9 cellular contexts compared by ENCODE assay signal in genomic region chr14:32252030-32252670, GRCh38. TPM values are rescaled to one million over a fixed set of nuclear protein-coding genes. Genes with fewer than 3 reads are reported as not detected.
DNase-seq lines count a peak whose midpoint lies in the region; ATAC-seq and TF ChIP-seq lines count a peak whose summit lies in the region.
"Had no signal": no experiment of that assay in that cellular context is flagged by ENCODE, and none has a peak within 500 bp of the region (broad histone marks: within the 10 kb centered on the region; RNA-seq: fewer than 3 reads in every experiment).

No MANE protein-coding gene starts in this region.

- no peak overlapping the region for H3K27ac Mint-ChIP-seq in activated T-helper 1 cell treated with anti-CD3 and anti-CD28 coated beads, Interleukin-12 subunit alpha, Interleukin-12 subunit beta, Interleukin-2, Interleukin-4 antibody, amounts not matched to agents 30 ng/mL and 10 ng/mL and 1 ng/mL, durations not matched to agents 14 hours and 24 hours and 36 hours
- no peak overlapping the region for H3K27ac Mint-ChIP-seq in neural progenitor cell

- H3K27me3 Mint-ChIP-seq in activated T-helper 1 cell treated with anti-CD3 and anti-CD28 coated beads, Interleukin-12 subunit alpha, Interleukin-12 subunit beta, Interleukin-2, Interleukin-4 antibody, amounts not matched to agents 30 ng/mL and 10 ng/mL and 1 ng/mL, durations not matched to agents 14 hours and 24 hours and 36 hours (ENCODE audit: insufficient read depth) = no peaks in the 10 kb centered on the region
- peaks cover 3% of the 10 kb centered on the region for H3K27me3 Mint-ChIP-seq in neural progenitor cell (ENCODE audit: insufficient read depth, low read depth)

- H3K4me1 ChIP-seq in DOHH2 (ENCODE audit: control insufficient read depth, low read length) (peaks cover 4% of the 10 kb centered on the region), NT2/D1 (ENCODE audit: insufficient read depth, insufficient read length) (no peaks in the 10 kb centered on the region), neural progenitor cell (peaks cover 10% of the 10 kb centered on the region), uterus (no peaks in the 10 kb centered on the region)

- no peaks in the 10 kb centered on the region for H3K79me2 ChIP-seq in DOHH2 (ENCODE audit: control insufficient read depth, low read length)
- no peaks in the 10 kb centered on the region for H3K79me2 ChIP-seq in neural progenitor cell (ENCODE audit: low read depth)

- H3K9me3 Mint-ChIP-seq in activated T-helper 1 cell treated with anti-CD3 and anti-CD28 coated beads, Interleukin-12 subunit alpha, Interleukin-12 subunit beta, Interleukin-2, Interleukin-4 antibody, amounts not matched to agents 30 ng/mL and 10 ng/mL and 1 ng/mL, durations not matched to agents 14 hours and 24 hours and 36 hours = no peaks in the 10 kb centered on the region
- no peaks in the 10 kb centered on the region for H3K9me3 Mint-ChIP-seq in neural progenitor cell

- no peak for TF ChIP-seq POLR2A in uterus (IDR thresholded peaks at IDR 0.05)

- H3K9me3 ChIP-seq in DOHH2 (ENCODE audit: control insufficient read depth, insufficient read depth, low read length) = no peaks in the 10 kb centered on the region
- no peaks in the 10 kb centered on the region for H3K9me3 ChIP-seq in NT2/D1 (ENCODE audit: insufficient read depth, low read length)
- no peaks in the 10 kb centered on the region for H3K9me3 ChIP-seq in neural progenitor cell (ENCODE audit: low read depth)
- no peaks in the 10 kb centered on the region for H3K9me3 ChIP-seq in uterus

- intact Hi-C loops in activated T-helper 1 cell treated with anti-CD3 and anti-CD28 coated beads, Interleukin-12 subunit alpha, Interleukin-12 subunit beta, Interleukin-2, Interleukin-4 antibody, amounts not matched to agents 30 ng/mL and 10 ng/mL and 1 ng/mL, durations not matched to agents 14 hours and 24 hours and 36 hours (cut with micrococcal nuclease) = loop anchor here (1.0 to 5.0 kb wide), 5 partner anchors 49 to 1595 kb away; partner anchors contain the start of genes DTD2 and RNU6-8
- intact Hi-C loops in uterus (cut with DNase I; ENCODE audit: low total_unique reads) = loop anchor here (10.0 kb wide), 2 partner anchors 177 to 747 kb away; partner anchors contain the start of gene ARHGAP5

- TF ChIP-seq CTCF in DOHH2 (IDR thresholded peaks at IDR 0.05; ENCODE audit: low read depth, low read length, poor library complexity, severe bottlenecking) (peak; percentile 85), neural progenitor cell (IDR thresholded peaks at IDR 0.05) (peak; percentile 92), uterus (IDR thresholded peaks at IDR 0.05) (peak; percentile 78 to 86 (median 80))

- no peak overlapping the region for H3K4me3 Mint-ChIP-seq in activated T-helper 1 cell treated with anti-CD3 and anti-CD28 coated beads, Interleukin-12 subunit alpha, Interleukin-12 subunit beta, Interleukin-2, Interleukin-4 antibody, amounts not matched to agents 30 ng/mL and 10 ng/mL and 1 ng/mL, durations not matched to agents 14 hours and 24 hours and 36 hours
- H3K4me3 Mint-ChIP-seq in neural progenitor cell = no peak overlapping the region

- no peaks in the 10 kb centered on the region for H3K9me2 ChIP-seq in DOHH2 (replicated peaks; ENCODE audit: control insufficient read depth, low read length)

- DNase-seq in Jurkat, Clone E6-1 (ENCODE audit: low read depth, low spot score) = peak; percentile 77
- DNase-seq in NT2/D1 (ENCODE audit: low read depth, low spot score) (peak; percentile 25), fibroblast of the conjunctiva (ENCODE audit: low read depth) (peak; percentile 72), neural progenitor cell (ENCODE audit: low spot score) (peak; percentile 79), uterus (peak in 1 of 2 donors; percentile 63)
- DNase-seq in activated T-helper 1 cell treated with anti-CD3 and anti-CD28 coated beads, Interleukin-12 subunit alpha, Interleukin-12 subunit beta, Interleukin-2, Interleukin-4 antibody, amounts not matched to agents 30 ng/mL and 10 ng/mL and 1 ng/mL, durations not matched to agents 14 hours and 24 hours and 36 hours (ENCODE audit: low spot score) = peak; percentile 35

- H3K4me3 ChIP-seq in DOHH2 (ENCODE audit: low read length) = no peak overlapping the region
- H3K4me3 ChIP-seq in Jurkat, Clone E6-1 (ENCODE audit: low read length) = no peak overlapping the region
- no peak overlapping the region for H3K4me3 ChIP-seq in NT2/D1 (ENCODE audit: insufficient read length, low read depth)
- H3K4me3 ChIP-seq in neural progenitor cell = no peak overlapping the region
- H3K4me3 ChIP-seq in uterus = no peak overlapping the region

- H3K27ac ChIP-seq in DOHH2 (ENCODE audit: low read depth, low read length) (no peak overlapping the region), neural progenitor cell (no peak overlapping the region), uterus (no peak overlapping the region)

- no peaks in the 10 kb centered on the region for H3K36me3 Mint-ChIP-seq in activated T-helper 1 cell treated with anti-CD3 and anti-CD28 coated beads, Interleukin-12 subunit alpha, Interleukin-12 subunit beta, Interleukin-2, Interleukin-4 antibody, amounts not matched to agents 30 ng/mL and 10 ng/mL and 1 ng/mL, durations not matched to agents 14 hours and 24 hours and 36 hours (ENCODE audit: low read depth)
- H3K36me3 Mint-ChIP-seq in neural progenitor cell = no peaks in the 10 kb centered on the region

- H3K36me3 ChIP-seq in DOHH2 (ENCODE audit: control insufficient read depth, low read length) (no peaks in the 10 kb centered on the region), NT2/D1 (ENCODE audit: insufficient read depth, insufficient read length, low read length) (no peaks in the 10 kb centered on the region), neural progenitor cell (no peaks in the 10 kb centered on the region), uterus (no peaks in the 10 kb centered on the region)

- H3K4me1 Mint-ChIP-seq in activated T-helper 1 cell treated with anti-CD3 and anti-CD28 coated beads, Interleukin-12 subunit alpha, Interleukin-12 subunit beta, Interleukin-2, Interleukin-4 antibody, amounts not matched to agents 30 ng/mL and 10 ng/mL and 1 ng/mL, durations not matched to agents 14 hours and 24 hours and 36 hours (ENCODE audit: low read depth) = no peaks in the 10 kb centered on the region
- H3K4me1 Mint-ChIP-seq in neural progenitor cell = peaks cover 15% of the 10 kb centered on the region

- peak overlapping the region; percentile 71 for H2AFZ ChIP-seq in neural progenitor cell (replicated peaks)

- H3K27me3 ChIP-seq in DOHH2 (ENCODE audit: control insufficient read depth, low read length) (no peaks in the 10 kb centered on the region), NT2/D1 (ENCODE audit: insufficient read depth, insufficient read length) (no peaks in the 10 kb centered on the region), neural progenitor cell (no peaks in the 10 kb centered on the region), uterus (no peaks in the 10 kb centered on the region)

- no peaks in the 10 kb centered on the region for H3F3A ChIP-seq in DOHH2 (ENCODE audit: control insufficient read depth, insufficient read depth)
- H3F3A ChIP-seq in neural progenitor cell (ENCODE audit: low read depth) = peaks cover 16% of the 10 kb centered on the region

- H3K4me2 ChIP-seq in DOHH2 (ENCODE audit: low read length) = no peak overlapping the region
- no peak overlapping the region for H3K4me2 ChIP-seq in neural progenitor cell

- H4K20me1 ChIP-seq in DOHH2 (ENCODE audit: control insufficient read depth, insufficient read depth, low read depth, low read length) = no peaks in the 10 kb centered on the region
- no peaks in the 10 kb centered on the region for H4K20me1 ChIP-seq in neural progenitor cell (ENCODE audit: low read depth)

- no peak overlapping the region for H3K9ac ChIP-seq in NT2/D1 (ENCODE audit: insufficient read length, low read depth)
- H3K9ac ChIP-seq in neural progenitor cell = no peak overlapping the region

- ATAC-seq in GM21717 (IDR thresholded peaks at IDR 0.05; ENCODE audit: unreplicated experiment) = peak; percentile 78

RNA-seq across cellular contexts. Expression of gene RNU6-8, which starts 49.1 kb away (rescaled TPM):
- not detected for polyA plus RNA-seq in Jurkat, Clone E6-1 (2012; ENCODE audit: insufficient read depth, insufficient read length)
- not detected in 2 replicates for total RNA-seq in activated T-helper 1 cell treated with anti-CD3 and anti-CD28 coated beads, Interleukin-12 subunit alpha, Interleukin-12 subunit beta, Interleukin-2, Interleukin-4 antibody, amounts not matched to agents 30 ng/mL and 10 ng/mL and 1 ng/mL, durations not matched to agents 14 hours and 24 hours and 36 hours
- not detected in 2 replicates for total RNA-seq in neural progenitor cell (ENCODE audit: low replicate concordance)
- not detected for total RNA-seq in uterus
- polyA plus RNA-seq: esophagus had no signal

RNA-seq across cellular contexts. Expression of gene RNU6-7, which starts 50.3 kb away (rescaled TPM):
- not detected for polyA plus RNA-seq in Jurkat, Clone E6-1 (2012; ENCODE audit: insufficient read depth, insufficient read length)
- not detected in 2 replicates for total RNA-seq in activated T-helper 1 cell treated with anti-CD3 and anti-CD28 coated beads, Interleukin-12 subunit alpha, Interleukin-12 subunit beta, Interleukin-2, Interleukin-4 antibody, amounts not matched to agents 30 ng/mL and 10 ng/mL and 1 ng/mL, durations not matched to agents 14 hours and 24 hours and 36 hours
- not detected in 2 replicates for total RNA-seq in neural progenitor cell (ENCODE audit: low replicate concordance)
- total RNA-seq in uterus = not detected
- polyA plus RNA-seq: esophagus had no signal
